In the genomic region with DNA sequence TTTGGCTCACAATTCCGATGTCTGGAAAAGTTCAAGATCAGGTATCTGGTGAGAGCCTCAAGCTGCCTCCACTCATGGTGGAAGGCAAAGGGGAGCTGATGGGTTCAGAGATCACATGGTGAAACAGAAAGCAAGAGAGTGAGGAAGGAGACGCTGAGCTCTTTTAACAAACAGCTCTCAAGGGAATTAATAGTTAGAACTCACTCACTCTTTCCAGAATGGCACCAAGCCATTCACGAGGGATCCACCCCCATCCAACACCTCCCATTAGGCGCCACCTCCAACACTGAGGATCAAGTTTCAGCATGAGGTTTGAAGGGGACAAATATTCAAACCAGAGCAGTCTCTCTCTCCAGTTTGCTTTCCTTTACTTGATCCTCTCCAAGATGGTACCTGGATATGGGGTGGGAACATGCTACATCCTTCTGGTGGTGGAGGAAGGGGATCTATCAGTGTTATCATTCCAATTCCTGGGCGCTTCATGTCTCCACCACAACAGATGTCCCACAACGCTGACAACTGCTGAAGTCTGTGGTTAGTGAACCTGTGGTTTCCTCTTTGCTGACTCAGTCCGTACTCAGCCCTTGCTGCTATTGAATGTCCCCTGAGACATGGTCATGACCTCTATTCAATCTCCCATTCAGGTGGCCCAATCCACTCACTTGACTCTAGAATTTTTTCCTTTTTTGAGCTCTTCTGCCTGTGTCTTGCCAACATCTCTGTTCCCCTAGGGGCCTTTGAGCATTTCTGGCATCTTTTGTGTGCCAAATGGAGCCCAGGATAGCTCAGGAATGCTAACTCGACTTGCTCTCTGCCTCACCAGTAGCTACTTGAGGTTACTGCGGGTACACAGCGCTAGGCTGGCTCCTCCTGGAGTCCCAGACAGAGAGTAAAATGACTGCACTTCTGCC, we compare ENCODE assay signal across 8 cellular contexts.
DNase-seq lines count a peak whose midpoint lies in the region; ATAC-seq and FAIRE-seq lines count a peak whose summit lies in the region.

No MANE protein-coding gene starts in this region.

- DNase-seq in Caki2 (ENCODE audit: low read depth) = peak; percentile 72
- peak; percentile 38 for DNase-seq in GM19239 (ENCODE audit: insufficient read length, low spot score)
- DNase-seq in NCI-H69 (lab: John Stamatoyannopoulos, UW) = peak; percentile 84
- DNase-seq in activated T-helper 2 cell treated with anti-CD3 and anti-CD28 coated beads, Interferon-gamma antibody, Interleukin-2, Interleukin-4, amounts not matched to agents 10 μg/mL and 5 μg/mL and 100 μg/mL, durations not matched to agents 14 hours and 24 hours and 36 hours (ENCODE audit: low spot score) = peak; percentile 60
- DNase-seq in memory B cell (ENCODE audit: low spot score in 2 of 2) = peak in 1 of 2 donors; percentile 10
- no peak for DNase-seq in cortex of kidney (lab: John Stamatoyannopoulos, UW)
- DNase-seq in T-helper 9 cell = no peak

- peaks cover 9% of the 10 kb centered on the region for H3K36me3 Mint-ChIP-seq in activated T-helper 2 cell treated with anti-CD3 and anti-CD28 coated beads, Interferon-gamma antibody, Interleukin-2, Interleukin-4, amounts not matched to agents 10 μg/mL and 5 μg/mL and 100 μg/mL, durations not matched to agents 14 hours and 24 hours and 36 hours (ENCODE audit: low read depth)
- H3K36me3 Mint-ChIP-seq in memory B cell = peaks cover 2% of the 10 kb centered on the region

- H3K4me3 Mint-ChIP-seq in activated T-helper 2 cell treated with anti-CD3 and anti-CD28 coated beads, Interferon-gamma antibody, Interleukin-2, Interleukin-4, amounts not matched to agents 10 μg/mL and 5 μg/mL and 100 μg/mL, durations not matched to agents 14 hours and 24 hours and 36 hours (ENCODE audit: low read depth) = peak overlapping the region; percentile 44
- peak overlapping the region; percentile 53 for H3K4me3 Mint-ChIP-seq in memory B cell

- no peaks in the 10 kb centered on the region for H3K27me3 Mint-ChIP-seq in activated T-helper 2 cell treated with anti-CD3 and anti-CD28 coated beads, Interferon-gamma antibody, Interleukin-2, Interleukin-4, amounts not matched to agents 10 μg/mL and 5 μg/mL and 100 μg/mL, durations not matched to agents 14 hours and 24 hours and 36 hours (ENCODE audit: low read depth)
- peaks cover 7% of the 10 kb centered on the region for H3K27me3 Mint-ChIP-seq in memory B cell

- H3K9me3 Mint-ChIP-seq in activated T-helper 2 cell treated with anti-CD3 and anti-CD28 coated beads, Interferon-gamma antibody, Interleukin-2, Interleukin-4, amounts not matched to agents 10 μg/mL and 5 μg/mL and 100 μg/mL, durations not matched to agents 14 hours and 24 hours and 36 hours = peaks cover 9% of the 10 kb centered on the region
- no peaks in the 10 kb centered on the region for H3K9me3 Mint-ChIP-seq in memory B cell

- peak; percentile 100 for FAIRE-seq in GM19239 (lab: Jason Lieb, UNC)

- ATAC-seq in HG03108 (IDR thresholded peaks at IDR 0.05; ENCODE audit: unreplicated experiment) (peak; percentile 91), memory B cell (ENCODE audit: low read depth) (peak; percentile 95)

- intact Hi-C loops in activated T-helper 2 cell treated with anti-CD3 and anti-CD28 coated beads, Interferon-gamma antibody, Interleukin-2, Interleukin-4, amounts not matched to agents 10 μg/mL and 5 μg/mL and 100 μg/mL, durations not matched to agents 14 hours and 24 hours and 36 hours (cut with micrococcal nuclease) = loop anchor here (1.0 kb wide), 1 partner anchor 33 kb away; no protein-coding TSS in a partner anchor

- in situ Hi-C loops in Caki2 (cut with HindIII; ENCODE audit: low pct_unique_long_range_greater_than_20kb, low sequenced_read_pairs) = no loop called here

- peaks cover 69% of the 10 kb centered on the region for H3K4me1 Mint-ChIP-seq in activated T-helper 2 cell treated with anti-CD3 and anti-CD28 coated beads, Interferon-gamma antibody, Interleukin-2, Interleukin-4, amounts not matched to agents 10 μg/mL and 5 μg/mL and 100 μg/mL, durations not matched to agents 14 hours and 24 hours and 36 hours (ENCODE audit: low read depth)
- H3K4me1 Mint-ChIP-seq in memory B cell = peaks cover 7% of the 10 kb centered on the region

- peak overlapping the region; percentile 92 for H3K27ac Mint-ChIP-seq in activated T-helper 2 cell treated with anti-CD3 and anti-CD28 coated beads, Interferon-gamma antibody, Interleukin-2, Interleukin-4, amounts not matched to agents 10 μg/mL and 5 μg/mL and 100 μg/mL, durations not matched to agents 14 hours and 24 hours and 36 hours
- no peak overlapping the region for H3K27ac Mint-ChIP-seq in memory B cell

Comparison
In these comparisons a context has a peak if more than half of its experiments do, and no peak if none do; other contexts are left out.
1. DNase-seq: peak in Caki2 (single experiment), GM19239 (single experiment), NCI-H69 (single experiment) and activated T-helper 2 cell treated with anti-CD3 and anti-CD28 coated beads, Interferon-gamma antibody, Interleukin-2, Interleukin-4, amounts not matched to agents 10 μg/mL and 5 μg/mL and 100 μg/mL, durations not matched to agents 14 hours and 24 hours and 36 hours (single experiment); none in cortex of kidney (single experiment) and T-helper 9 cell (single experiment).